In genomic region chr3:23319366-23319765, GRCh38 we compare ENCODE assay signal across 6 cellular contexts.
A peak's percentile ranks its signal among the peaks of the same experiment; 100 is the strongest.
DNase-seq lines count a peak whose midpoint lies in the region; TF ChIP-seq lines count a peak whose summit lies in the region.
"Not testable (repeated sequence)": the region's sequence is repeated elsewhere in the genome, so short reads cannot be mapped to it uniquely, and the experiment has no call there.

No MANE protein-coding gene starts in this region.

- TF ChIP-seq CTCF in VCaP (conservative IDR thresholded peaks at IDR 0.05); brain microvascular endothelial cell (IDR thresholded peaks at IDR 0.05; ENCODE audit: low read depth, low read length, missing control alignments): not testable (repeated sequence)

- H3K27me3 ChIP-seq in MG63; brain microvascular endothelial cell (replicated peaks): not testable (repeated sequence)

- DNase-seq in EH (ENCODE audit: low read depth) (peak; percentile 15), ELR (ENCODE audit: low read depth) (peak; percentile 20), HT1080 (ENCODE audit: low read depth) (peak; percentile 38), MG63 (peak; percentile 16), brain microvascular endothelial cell (peak; percentile 46)

- not testable (repeated sequence) for H3K36me3 ChIP-seq in MG63; brain microvascular endothelial cell (replicated peaks)

- not testable (repeated sequence) for H3K4me3 ChIP-seq in MG63; brain microvascular endothelial cell (ENCODE audit: low read depth, low read length)

- H3K27ac ChIP-seq in VCaP: peak overlapping the region; percentile 78
- H3K27ac ChIP-seq in brain microvascular endothelial cell: not testable (repeated sequence)

- not testable (repeated sequence) for H3K9me3 ChIP-seq in MG63

- in situ Hi-C loops in brain microvascular endothelial cell (cut with HindIII; ENCODE audit: low pct_ligation_motif_present, low sequenced_read_pairs): not testable (repeated sequence)
